Comparison of ENCODE assay signal across 1 cellular context in genomic region chr11:96311120-96311568, GRCh38.
TF ChIP-seq lines count a peak whose summit lies in the region.

No MANE protein-coding gene starts in this region.

TF ChIP-seq in HepG2, 621 proteins besides CTCF, POLR2A, EP300 and RAD21 (continued from another document):
- TF ChIP-seq IKZF5 (CRISPR knock-in tag; IDR thresholded peaks at IDR 0.05) (no peak), SP5 (CRISPR knock-in tag; IDR thresholded peaks at IDR 0.05; ENCODE audit: borderline replicate concordance, low read depth) (no peak), KAT2B (IDR thresholded peaks at IDR 0.05; ENCODE audit: borderline replicate concordance, low read depth, low read length) (no peak), KLF12 (CRISPR knock-in tag; IDR thresholded peaks at IDR 0.05; ENCODE audit: borderline replicate concordance) (no peak), AGO1 (IDR thresholded peaks at IDR 0.05; ENCODE audit: low read depth, low read length, poor library complexity, severe bottlenecking) (no peak), HMGA1 (CRISPR knock-in tag; conservative IDR thresholded peaks at IDR 0.05) (no peak), ARHGAP35 (CRISPR knock-in tag; IDR thresholded peaks at IDR 0.05; ENCODE audit: borderline replicate concordance) (no peak), ZNF577 (CRISPR knock-in tag; IDR thresholded peaks at IDR 0.05; ENCODE audit: borderline replicate concordance, low read depth) (no peak), ZNF598 (CRISPR knock-in tag; IDR thresholded peaks at IDR 0.05; ENCODE audit: borderline replicate concordance) (no peak), ZBTB10 (CRISPR knock-in tag; IDR thresholded peaks at IDR 0.05; ENCODE audit: borderline replicate concordance) (no peak), ZNF235 (CRISPR knock-in tag; IDR thresholded peaks at IDR 0.05; ENCODE audit: borderline replicate concordance) (no peak), CBX2 (IDR thresholded peaks at IDR 0.05; ENCODE audit: low read depth, low read length) (no peak), CBX2 (CRISPR knock-in tag; IDR thresholded peaks at IDR 0.05; ENCODE audit: low read depth) (no peak), NR1H2 (CRISPR knock-in tag; IDR thresholded peaks at IDR 0.05; ENCODE audit: borderline replicate concordance, low read depth) (no peak), NFE2L1 (CRISPR knock-in tag; IDR thresholded peaks at IDR 0.05; ENCODE audit: borderline replicate concordance) (no peak)
TF ChIP-seq in HepG2: peak in this region for 0.
